Comparison of ENCODE assay signal across 25 cellular contexts in genomic region chr2:65133626-65134025, GRCh38. TPM values are rescaled to one million over a fixed set of nuclear protein-coding genes. Genes with fewer than 3 reads are reported as not detected.
DNase-seq lines count a peak whose midpoint lies in the region; ATAC-seq, FAIRE-seq and TF ChIP-seq lines count a peak whose summit lies in the region.
"Had no signal": no experiment of that assay in that cellular context is flagged by ENCODE, and none has a peak within 500 bp of the region (broad histone marks: within the 10 kb centered on the region; RNA-seq: fewer than 3 reads in every experiment).

No MANE protein-coding gene starts in this region.

- H3K23me2 ChIP-seq in H9 (ENCODE audit: insufficient read length, low read depth, low read length, poor library complexity, severe bottlenecking) = peaks cover 2% of the 10 kb centered on the region

- intact Hi-C loops in CD4-positive, alpha-beta T cell (cut with DNase I, micrococcal nuclease) = loop anchor here (5.0 kb wide), 3 partner anchors 94 to 606 kb away; partner anchors contain the start of gene ACTR2 (in 1 of the 2)
- intact Hi-C loops in dendritic cell treated with granulocyte-macrophage colony-stimulating factor and Interleukin-4, amounts not matched to agents 40 ng/mL and 50 ng/mL, for 4 days (cut with micrococcal nuclease) = no loop called here

- no peaks in the 10 kb centered on the region for H3K9me3 Mint-ChIP-seq in CD4-positive, alpha-beta T cell
- no peaks in the 10 kb centered on the region for H3K9me3 Mint-ChIP-seq in dendritic cell treated with granulocyte-macrophage colony-stimulating factor and Interleukin-4, amounts not matched to agents 40 ng/mL and 50 ng/mL, for 4 days
- H3K9me3 Mint-ChIP-seq in H9 = no peaks in the 10 kb centered on the region; a peak in 1 of 5 replicates
- H3K9me3 Mint-ChIP-seq: HFFc6 had no signal

- H3K79me1 ChIP-seq in mesendoderm (ENCODE audit: low read length) (peaks cover 2% of the 10 kb centered on the region), H9 (ENCODE audit: insufficient read depth, low read depth, low read length, poor library complexity, severe bottlenecking) (peaks cover 3% of the 10 kb centered on the region)

- no peak overlapping the region for H2BK12ac ChIP-seq in H9 (ENCODE audit: insufficient read length, low read depth, low read length)

- H3K4me1 ChIP-seq in mesendoderm (ENCODE audit: control insufficient read depth, low read depth, low read length) (no peaks in the 10 kb centered on the region), small intestine (ENCODE audit: control insufficient read depth in 2 of 2, insufficient read depth in 1 of 2, low read depth in 1 of 2, low read length in 1 of 2) (no peaks in the 10 kb centered on the region), H9 (ENCODE audit: insufficient read depth, low read length) (no peaks in the 10 kb centered on the region)

- no peak overlapping the region for H3K23ac ChIP-seq in mesendoderm (ENCODE audit: low read length)
- no peak overlapping the region for H3K23ac ChIP-seq in H9 (ENCODE audit: insufficient read length, low read depth, low read length)

- POLR2A ChIA-PET in CD4-positive, alpha-beta T cell (lab: Charles Lee) = interaction anchor here (1.3 kb wide), 1 partner anchor 94 kb away, joined by 5 read pairs; the partner anchor contains the start of gene ACTR2

- CTCF ChIA-PET in CD4-positive, alpha-beta T cell (lab: Charles Lee) = interaction anchor here (1.2 to 3.1 kb wide), 3 partner anchors 31 to 69 kb away, joined by 3 to 9 read pairs (median 4); no protein-coding TSS in a partner anchor

- WGBS in mesendoderm (ENCODE audit: extremely low coverage, insufficient coverage, low lambda C conversion rate) = no CpG with 5 or more reads among the region's 4 CpGs
- WGBS in small intestine, 3 donors = 35 to 64% (median 46%) methylated on average over 4 of the region's 4 CpGs
- no CpG with 5 or more reads among the region's 4 CpGs for WGBS in H9 (ENCODE audit: extremely low coverage, insufficient read length, low lambda C conversion rate)

- no peak for DNase-seq in CD4-positive, alpha-beta T cell
- DNase-seq in mesendoderm = no peak
- DNase-seq in small intestine = peak; percentile 22
- DNase-seq in SIG-M5 (lab: John Stamatoyannopoulos, UW) = no peak
- DNase-seq in globus pallidus (ENCODE audit: low spot score) = no peak
- no peak for DNase-seq in H9
- no peak for DNase-seq in GM12892 (ENCODE audit: insufficient read length)
- DNase-seq: CD4-positive, CD25-positive, alpha-beta regulatory T cell; CD8-positive, alpha-beta memory T cell; DMS53; DMS79 treated with DMSO at 0.1 percent for 48 hours; GF-D8; GM23248; H7; HFFc6 had no signal

- no peak overlapping the region for H2AK5ac ChIP-seq in mesendoderm (ENCODE audit: low read length)
- H2AK5ac ChIP-seq in H9 (ENCODE audit: insufficient read length, low read length) = no peak overlapping the region

- H2AFZ ChIP-seq in H9 (ENCODE audit: low read length) = no peak overlapping the region
- H2AFZ ChIP-seq: GM23248 had no signal

- H3K4me3 Mint-ChIP-seq in CD4-positive, alpha-beta T cell = peak overlapping the region; percentile 23
- H3K4me3 Mint-ChIP-seq in dendritic cell treated with granulocyte-macrophage colony-stimulating factor and Interleukin-4, amounts not matched to agents 40 ng/mL and 50 ng/mL, for 4 days = no peak overlapping the region
- H3K4me3 Mint-ChIP-seq in H9 = no peak overlapping the region
- H3K4me3 Mint-ChIP-seq: B cell, HFFc6 had no signal

- peak overlapping the region; percentile 2 for H3K56ac ChIP-seq in mesendoderm (ENCODE audit: low read length)
- no peak overlapping the region for H3K56ac ChIP-seq in H9 (ENCODE audit: insufficient read length, low read depth, low read length)

- H4K8ac ChIP-seq in mesendoderm (ENCODE audit: low read depth, low read length) (no peak overlapping the region), H9 (replicated peaks; ENCODE audit: insufficient read length, low read depth, low read length) (no peak overlapping the region)

- H3K4me2 ChIP-seq in mesendoderm (ENCODE audit: low read length) = no peak overlapping the region
- no peak overlapping the region for H3K4me2 ChIP-seq in H9 (ENCODE audit: insufficient read depth, insufficient read length, low read length)
- H3K4me2 ChIP-seq: BLaER1 had no signal

- H3K4me3 ChIP-seq in mesendoderm (ENCODE audit: low read length) = no peak overlapping the region
- H3K4me3 ChIP-seq in small intestine (ENCODE audit: low read depth in 1 of 2, low read length in 2 of 2) = no peak overlapping the region
- H3K4me3 ChIP-seq: BLaER1, GM23248 had no signal

- no peaks in the 10 kb centered on the region for H4K20me1 ChIP-seq in H9 (ENCODE audit: control insufficient read depth, insufficient read depth, insufficient read length)

- H3K27me3 Mint-ChIP-seq in CD4-positive, alpha-beta T cell = no peaks in the 10 kb centered on the region
- H3K27me3 Mint-ChIP-seq in dendritic cell treated with granulocyte-macrophage colony-stimulating factor and Interleukin-4, amounts not matched to agents 40 ng/mL and 50 ng/mL, for 4 days = no peaks in the 10 kb centered on the region
- H3K27me3 Mint-ChIP-seq in H9 (ENCODE audit: low read depth) = no peaks in the 10 kb centered on the region
- H3K27me3 Mint-ChIP-seq: B cell had no signal

- no peak overlapping the region for H3K27ac ChIP-seq in CD4-positive, alpha-beta T cell (ENCODE audit: low read depth, low read length)
- H3K27ac ChIP-seq in mesendoderm (ENCODE audit: low read depth, low read length) = peak overlapping the region; percentile 44
- no peak overlapping the region for H3K27ac ChIP-seq in small intestine (ENCODE audit: low read depth in 1 of 2, low read length in 1 of 2)
- no peak overlapping the region for H3K27ac ChIP-seq in H9 (ENCODE audit: insufficient read length, low read depth, low read length)
- H3K27ac ChIP-seq: 22Rv1, BLaER1, C4-2B, GM23248 had no signal

- H2BK5ac ChIP-seq in mesendoderm (ENCODE audit: low read length) (no peak overlapping the region), H9 (ENCODE audit: insufficient read length, low read length) (no peak overlapping the region)

- TF ChIP-seq POLR2A in GM12892 (IDR thresholded peaks at IDR 0.05; ENCODE audit: low read depth, low read length) = no peak

- H3K9ac ChIP-seq in mesendoderm (ENCODE audit: low read length) = no peak overlapping the region
- H3K9ac ChIP-seq in H9 (ENCODE audit: extremely low read depth, insufficient read length, low read length) = no peak overlapping the region
- H3K9ac ChIP-seq: BLaER1, GM23248 had no signal

- no peak overlapping the region for H3K14ac ChIP-seq in H9 (ENCODE audit: insufficient read depth, low read length)

- H3K27ac Mint-ChIP-seq in CD4-positive, alpha-beta T cell = no peak overlapping the region
- H3K27ac Mint-ChIP-seq in dendritic cell treated with granulocyte-macrophage colony-stimulating factor and Interleukin-4, amounts not matched to agents 40 ng/mL and 50 ng/mL, for 4 days = peak overlapping the region; percentile 26
- H3K27ac Mint-ChIP-seq in H9 = no peak overlapping the region
- H3K27ac Mint-ChIP-seq: B cell; CD4-positive, CD25-positive, alpha-beta regulatory T cell; HFFc6 had no signal

- H4K5ac ChIP-seq in mesendoderm (ENCODE audit: low read length) (no peak overlapping the region), H9 (ENCODE audit: insufficient read length, low read depth, low read length) (no peak overlapping the region)

- H3K4me1 Mint-ChIP-seq in CD4-positive, alpha-beta T cell (ENCODE audit: low read depth) = peaks cover 19% of the 10 kb centered on the region
- peaks cover 15% of the 10 kb centered on the region for H3K4me1 Mint-ChIP-seq in dendritic cell treated with granulocyte-macrophage colony-stimulating factor and Interleukin-4, amounts not matched to agents 40 ng/mL and 50 ng/mL, for 4 days (ENCODE audit: low read depth)
- H3K4me1 Mint-ChIP-seq in H9 = peaks cover 6 to 18% of the 10 kb centered on the region in 2 experiments

- no peak overlapping the region for H4K91ac ChIP-seq in H9 (ENCODE audit: insufficient read length, low read depth, low read length)

- H3T11ph ChIP-seq in H9 (ENCODE audit: low read length) = no peak overlapping the region

- FAIRE-seq in small intestine (lab: Jason Lieb, UNC) (no peak), GM12892 (lab: Jason Lieb, UNC) (no peak)
- FAIRE-seq: A204.1, GM12891, GM19239, H1 had no signal

- no peak for TF ChIP-seq CTCF in CD4-positive, alpha-beta T cell (IDR thresholded peaks at IDR 0.05)
- no peak for TF ChIP-seq CTCF in H9 (conservative IDR thresholded peaks at IDR 0.05)

- H2BK15ac ChIP-seq in mesendoderm (replicated peaks; ENCODE audit: low read depth) = no peak overlapping the region
- H2BK15ac ChIP-seq in H9 (ENCODE audit: low read depth, low read length) = no peak overlapping the region

- H3K36me3 ChIP-seq in mesendoderm (ENCODE audit: control insufficient read depth, insufficient read depth, low read length) (no peaks in the 10 kb centered on the region), small intestine (ENCODE audit: control insufficient read depth in 2 of 2, insufficient read depth in 2 of 2, low read length in 2 of 2) (no peaks in the 10 kb centered on the region)
- H3K36me3 ChIP-seq: BLaER1 had no signal

- ATAC-seq in CD4-positive, alpha-beta T cell (ENCODE audit: poor library complexity) = no peak
- ATAC-seq: HCT116 had no signal

- H3K18ac ChIP-seq in mesendoderm (ENCODE audit: low read length) = no peak overlapping the region
- no peak overlapping the region for H3K18ac ChIP-seq in H9 (ENCODE audit: insufficient read length, low read depth, low read length)

- H2BK20ac ChIP-seq in H9 (ENCODE audit: low read depth, low read length, poor library complexity, severe bottlenecking) = no peak overlapping the region

- H3K4ac ChIP-seq in mesendoderm (ENCODE audit: low read depth, low read length) (no peak overlapping the region), H9 (ENCODE audit: low read depth, low read length) (no peak overlapping the region)

- H2BK120ac ChIP-seq in mesendoderm (ENCODE audit: low read depth, low read length) (no peak overlapping the region), H9 (ENCODE audit: low read depth, low read length, poor library complexity, severe bottlenecking) (no peak overlapping the region)

- H3K79me2 ChIP-seq in mesendoderm (ENCODE audit: control insufficient read depth, insufficient read depth, low read length) (peaks cover 9% of the 10 kb centered on the region), H9 (ENCODE audit: insufficient read depth, low read length) (peaks cover 8% of the 10 kb centered on the region)

- peaks cover 17% of the 10 kb centered on the region for H3K36me3 Mint-ChIP-seq in CD4-positive, alpha-beta T cell (ENCODE audit: low read depth)
- peaks cover 16% of the 10 kb centered on the region for H3K36me3 Mint-ChIP-seq in dendritic cell treated with granulocyte-macrophage colony-stimulating factor and Interleukin-4, amounts not matched to agents 40 ng/mL and 50 ng/mL, for 4 days (ENCODE audit: low read depth)
- peaks cover 0 to 3% (median 0%) of the 10 kb centered on the region in 3 experiments; a peak in 2 of 7 replicates for H3K36me3 Mint-ChIP-seq in H9 (ENCODE audit: insufficient read depth in 1 of 3, low read depth in 3 of 3)
- H3K36me3 Mint-ChIP-seq: CD4-positive, CD25-positive, alpha-beta regulatory T cell had no signal

- H3K9me3 ChIP-seq in CD4-positive, alpha-beta T cell (ENCODE audit: control insufficient read depth, low read length) = no peaks in the 10 kb centered on the region
- H3K9me3 ChIP-seq in small intestine (ENCODE audit: control insufficient read depth, low read depth) (no peaks in the 10 kb centered on the region), H9 (ENCODE audit: control insufficient read depth, low read depth, low read length) (no peaks in the 10 kb centered on the region)
- H3K9me3 ChIP-seq: BLaER1 had no signal

- no peaks in the 10 kb centered on the region for H3K27me3 ChIP-seq in CD4-positive, alpha-beta T cell (ENCODE audit: control insufficient read depth, insufficient read depth, low read length)
- H3K27me3 ChIP-seq in mesendoderm (ENCODE audit: insufficient read depth, low read length, poor library complexity) (no peaks in the 10 kb centered on the region), small intestine (ENCODE audit: control insufficient read depth in 2 of 2, insufficient read depth in 2 of 2, low read length in 2 of 2) (no peaks in the 10 kb centered on the region), H9 (ENCODE audit: insufficient read depth, low read length) (no peaks in the 10 kb centered on the region)
- H3K27me3 ChIP-seq: BLaER1 had no signal

RNA-seq across cellular contexts. Expression of gene RAB1A, which starts 3.7 kb away (rescaled TPM):
- 10 to 100 TPM; 85.3 to 87.6 TPM for total RNA-seq in CD4-positive, alpha-beta T cell
- 126 TPM for polyA plus RNA-seq in mesendoderm (2013, experiment 1 of 2)
- polyA plus RNA-seq in mesendoderm (2013, experiment 2 of 2) = 121 TPM
- 100 to 1,000 TPM; 144 to 182 (median 147) TPM for polyA plus RNA-seq in small intestine
- 112 and 119 TPM in 2 replicates for total RNA-seq in H9 (2021)
- polyA plus RNA-seq in GM12892 (2012; ENCODE audit: missing spikeins) = 75.3 TPM
